Comparison of ENCODE assay signal across 8 cellular contexts in genomic region chr11:6418199-6418957, GRCh38. TPM values are rescaled to one million over a fixed set of nuclear protein-coding genes. Genes with fewer than 3 reads are reported as not detected.
A peak's percentile ranks its signal among the peaks of the same experiment; 100 is the strongest.
DNase-seq lines count a peak whose midpoint lies in the region; ATAC-seq lines count a peak whose summit lies in the region.

No MANE protein-coding gene starts in this region.

- peak; percentile 49 to 62 for ATAC-seq in left cardiac atrium

- no peaks in the 10 kb centered on the region for H3K9me3 ChIP-seq in SJCRH30 (replicated peaks)
- H3K9me3 ChIP-seq in skeletal muscle tissue (ENCODE audit: control insufficient read depth in 3 of 3, low read length in 3 of 3), result no peaks in the 10 kb centered on the region

- DNase-seq in activated CD4-positive, alpha-beta T cell treated with anti-CD3 and anti-CD28 coated beads, Interleukin-2, amount 50 U/mL, for 48 hours, result peak; percentile 23 to 29
- DNase-seq in activated CD4-positive, alpha-beta T cell treated with anti-CD3 and anti-CD28 coated beads for 4 hours, result no peak
- peak in 1 of 2 experiments; percentile 41 for DNase-seq in SJCRH30
- peak; percentile 30 for DNase-seq in left cardiac atrium
- no peak for DNase-seq in COLO829 (ENCODE audit: low spot score)
- no peak for DNase-seq in cortex of kidney (lab: John Stamatoyannopoulos, UW)
- DNase-seq in ureter (ENCODE audit: low spot score), result no peak

- H3K27me3 ChIP-seq in SJCRH30, result no peaks in the 10 kb centered on the region
- no peaks in the 10 kb centered on the region for H3K27me3 ChIP-seq in skeletal muscle tissue (ENCODE audit: control insufficient read depth in 3 of 3, insufficient read depth in 3 of 3, low read length in 3 of 3)

- H3K4me3 ChIP-seq in SJCRH30 (peak overlapping the region; percentile 85), skeletal muscle tissue (ENCODE audit: low read length in 3 of 3) (peak overlapping the region; percentile 72 to 83 (median 78))

- no peak overlapping the region for H3K27ac ChIP-seq in SJCRH30
- peak overlapping the region; percentile 40 for H3K27ac ChIP-seq in skeletal muscle tissue (ENCODE audit: low read depth, low read length)

- intact Hi-C loops in left cardiac atrium (cut with DNase I), result no loop called here

- no peaks in the 10 kb centered on the region for H3K36me3 ChIP-seq in SJCRH30
- H3K36me3 ChIP-seq in skeletal muscle tissue (ENCODE audit: control insufficient read depth in 3 of 3, insufficient read depth in 3 of 3, low read length in 3 of 3), result peaks cover 0 to 3% (median 0%) of the 10 kb centered on the region in 3 donors

- H3K9ac ChIP-seq in skeletal muscle tissue (ENCODE audit: low read depth in 1 of 3, low read length in 3 of 3), result peak overlapping the region; percentile 69 to 95 (median 87)

- H3K4me1 ChIP-seq in SJCRH30, result peaks cover 3% of the 10 kb centered on the region; the same call in 1 of the 2 replicates
- H3K4me1 ChIP-seq in skeletal muscle tissue (ENCODE audit: control insufficient read depth in 3 of 3, insufficient read depth in 3 of 3, low read length in 3 of 3), result peaks cover 9 to 16% (median 13%) of the 10 kb centered on the region in 3 donors

RNA-seq across cellular contexts. Expression of gene APBB1, which starts 0.5 kb away (rescaled TPM):
- total RNA-seq in SJCRH30 (2014; rRNA removed; shearing (Covaris generic)), result 19.6 and 20.2 TPM in 2 replicates
- total RNA-seq in left cardiac atrium (10 to 100 TPM; 65.5 to 75.9 TPM), skeletal muscle tissue (28.7 TPM), ureter (24.9 TPM)

RNA-seq across cellular contexts. Expression of gene HPX, which starts 22.4 kb away (rescaled TPM):
- total RNA-seq in SJCRH30 (2014; rRNA removed; shearing (Covaris generic)), result not detected in 2 replicates
- total RNA-seq in left cardiac atrium (1 to 10 TPM in 1 of 2 donors, under 1 TPM in 1; 0.38 to 1.0 TPM), skeletal muscle tissue (3.1 TPM), ureter (1.2 TPM)

RNA-seq across cellular contexts. Expression of gene SMPD1, which starts 28.1 kb away (rescaled TPM):
- total RNA-seq in SJCRH30 (2014; rRNA removed; shearing (Covaris generic)), result 12.0 and 13.0 TPM in 2 replicates
- 10 to 100 TPM; 50.8 to 56.3 TPM for total RNA-seq in left cardiac atrium
- 9.9 TPM for total RNA-seq in skeletal muscle tissue
- 32.9 TPM for total RNA-seq in ureter

RNA-seq across cellular contexts. Expression of gene TRIM3, which starts 55.4 kb away (rescaled TPM):
- total RNA-seq in SJCRH30 (2014; rRNA removed; shearing (Covaris generic)), result 10.0 and 15.6 TPM in 2 replicates
- total RNA-seq in left cardiac atrium (10 to 100 TPM; 10.6 to 14.5 TPM), skeletal muscle tissue (8.4 TPM), ureter (21.1 TPM)

Comparison
In these comparisons a context has a peak if more than half of its experiments do, and no peak if none do; other contexts are left out.
1. DNase-seq: peak in activated CD4-positive, alpha-beta T cell treated with anti-CD3 and anti-CD28 coated beads, Interleukin-2, amount 50 U/mL, for 48 hours (2 of 2) and left cardiac atrium (single experiment); none in activated CD4-positive, alpha-beta T cell treated with anti-CD3 and anti-CD28 coated beads for 4 hours (0 of 2), COLO829 (single experiment), cortex of kidney (single experiment) and ureter (single experiment).